ENCODE assay signal across 8 cellular contexts in the genomic region with DNA sequence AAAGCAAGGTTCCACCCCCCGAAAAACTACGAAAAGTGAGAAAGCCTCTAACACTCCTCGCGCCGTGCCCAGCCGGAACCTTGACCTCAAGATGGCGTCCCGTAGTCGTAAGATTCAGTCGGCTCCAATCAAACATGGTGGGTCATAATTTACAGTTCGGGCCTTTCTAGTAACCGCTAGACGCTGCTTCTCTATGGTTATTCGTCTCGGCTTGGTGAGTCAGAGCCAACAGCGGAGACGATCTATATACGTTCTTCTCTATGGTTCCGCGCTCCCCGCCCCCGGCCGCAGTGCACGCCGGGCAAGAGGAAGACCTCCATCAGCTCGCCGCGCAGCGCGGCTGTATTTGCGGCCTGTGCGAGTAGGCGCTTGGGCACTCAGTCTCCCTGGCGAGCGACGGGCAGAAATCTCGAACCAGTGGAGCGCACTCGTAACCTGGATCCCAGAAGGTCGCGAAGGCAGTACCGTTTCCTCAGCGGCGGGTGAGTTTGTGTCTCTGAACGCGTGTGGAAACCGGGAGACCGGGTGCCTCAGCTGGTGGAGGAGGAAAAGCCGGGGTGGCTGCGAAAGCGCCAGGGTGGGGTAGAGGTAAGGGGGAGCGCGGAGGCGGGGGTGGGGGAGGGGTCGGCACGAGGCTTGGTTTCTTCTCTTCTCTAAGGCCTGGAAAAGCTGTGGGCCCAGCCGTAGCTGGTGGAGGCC. TPM values are rescaled to one million over a fixed set of nuclear protein-coding genes. Genes with fewer than 3 reads are reported as not detected.
DNase-seq lines count a peak whose midpoint lies in the region; ATAC-seq lines count a peak whose summit lies in the region.

Gene RBM25 (plus strand): TSS at position 311 of the 699 bp plus-strand sequence. CDS start 13,108 bp downstream, outside the sequence.

- H3K9me3 ChIP-seq in mononuclear cell (ENCODE audit: low read depth, low read length) = no peaks in the 10 kb centered on the region

- peak within 1 kb of the TSS; percentile 90 for H3K4me3 ChIP-seq in Jurkat, Clone E6-1 (ENCODE audit: low read length)
- peak within 1 kb of the TSS; percentile 96 for H3K4me3 ChIP-seq in mononuclear cell (ENCODE audit: low read length)

- peak within 1 kb of the TSS; percentile 89 for H3K27ac ChIP-seq in epithelial cell of prostate

- peak; percentile 94 for ATAC-seq in GM21717 (IDR thresholded peaks at IDR 0.05; ENCODE audit: unreplicated experiment)

- H3K4me1 ChIP-seq in mononuclear cell (ENCODE audit: insufficient read depth, low read length) = peaks cover 34% of the 10 kb centered on the region

- no peaks in the 10 kb centered on the region for H3K27me3 ChIP-seq in mononuclear cell (ENCODE audit: insufficient read depth, low read length)

- DNase-seq in DMS53 (lab: John Stamatoyannopoulos, UW) (peak; percentile 99), OCI-M2 (lab: John Stamatoyannopoulos, UW; ENCODE audit: unreplicated experiment) (peak; percentile 96), activated T-cell treated with anti-CD3 and anti-CD28 coated beads for 4 hours (peak; percentile 94), epithelial cell of prostate (ENCODE audit: low read depth, low spot score) (peak; percentile 94)
- peak; percentile 99 for DNase-seq in Jurkat, Clone E6-1 (ENCODE audit: low read depth, low spot score)
- peak; percentile 87 to 88 for DNase-seq in stimulated activated CD8-positive, alpha-beta memory T cell treated with anti-CD3 and anti-CD28 coated beads, Interleukin-4, amount 100 ng/mL, for 1 hour (ENCODE audit: low read depth in 2 of 2, low spot score in 1 of 2)

RNA-seq across cellular contexts. Expression of gene RBM25, which starts in this region (rescaled TPM):
- 108 TPM for polyA plus RNA-seq in Jurkat, Clone E6-1 (2012; ENCODE audit: insufficient read depth, insufficient read length)
- total RNA-seq in mononuclear cell = 141 TPM

Comparison
In these comparisons a context has a peak if more than half of its experiments do, and no peak if none do; other contexts are left out.
1. Peak in every context shown above with its lines: DNase-seq, ATAC-seq, H3K4me3 ChIP-seq and H3K27ac ChIP-seq.